Comparison of ENCODE assay signal across 1 cellular context in the genomic region with DNA sequence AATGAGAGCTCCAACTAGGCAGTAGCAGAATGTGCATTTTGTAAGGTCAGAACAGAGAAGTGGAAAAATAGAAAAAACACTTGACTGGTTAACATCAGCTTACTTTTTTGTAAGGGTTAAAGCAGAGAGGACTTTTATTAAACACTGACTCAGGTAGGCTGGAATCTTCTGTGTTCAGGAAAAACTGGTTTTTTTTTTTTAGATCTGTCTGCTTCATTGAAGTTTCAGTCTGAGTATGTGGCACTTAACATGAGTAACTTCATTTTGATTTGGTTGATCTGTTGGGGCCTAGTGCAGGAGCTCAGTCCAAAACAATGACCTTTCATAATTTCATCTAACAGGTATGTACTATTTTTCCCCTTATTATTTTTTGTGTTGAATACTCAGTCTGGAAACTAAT.
TF ChIP-seq lines count a peak whose summit lies in the region.

No MANE protein-coding gene starts in this region.

TF ChIP-seq in HCT116, 20 proteins besides CTCF, POLR2A, EP300 and RAD21 (continued from another document):
- TF ChIP-seq, protein P1, sequence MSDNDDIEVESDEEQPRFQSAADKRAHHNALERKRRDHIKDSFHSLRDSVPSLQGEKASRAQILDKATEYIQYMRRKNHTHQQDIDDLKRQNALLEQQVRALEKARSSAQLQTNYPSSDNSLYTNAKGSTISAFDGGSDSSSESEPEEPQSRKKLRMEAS (IDR thresholded peaks at IDR 0.05): no peak
TF ChIP-seq in HCT116: peak in this region for 1.
